1 cellular context compared by ENCODE assay signal in genomic region chr6:170277893-170278742, GRCh38.
TF ChIP-seq lines count a peak whose summit lies in the region.

No MANE protein-coding gene starts in this region.

TF ChIP-seq in HepG2, 621 proteins besides CTCF, POLR2A, EP300 and RAD21:
- 0 out of 2 replicates have a peak, but pooled peaks have one; percentile 20 for TF ChIP-seq ZNF770 (CRISPR knock-in tag; IDR thresholded peaks at IDR 0.05)
- no peak for TF ChIP-seq NCOA2 (CRISPR knock-in tag; IDR thresholded peaks at IDR 0.05)
